Comparison of ENCODE assay signal across 15 cellular contexts in genomic region chr22:43118953-43119458, GRCh38. TPM values are rescaled to one million over a fixed set of nuclear protein-coding genes. Genes with fewer than 3 reads are reported as not detected.
DNase-seq lines count a peak whose midpoint lies in the region; ATAC-seq and TF ChIP-seq lines count a peak whose summit lies in the region.
"Had no signal": no experiment of that assay in that cellular context is flagged by ENCODE, and none has a peak within 500 bp of the region (broad histone marks: within the 10 kb centered on the region; RNA-seq: fewer than 3 reads in every experiment).

No MANE protein-coding gene starts in this region.

- TF ChIP-seq CTCF in BE2C (IDR thresholded peaks at IDR 0.05; ENCODE audit: low read depth, low read length) (no peak), SU-DHL-6 (IDR thresholded peaks at IDR 0.05; ENCODE audit: insufficient read depth, low read length, poor library complexity, severe bottlenecking) (no peak), omental fat pad (IDR thresholded peaks at IDR 0.05) (no peak), progenitor cell of endocrine pancreas (IDR thresholded peaks at IDR 0.05; ENCODE audit: unreplicated experiment) (no peak)

- H3K27me3 ChIP-seq in BE2C: no peaks in the 10 kb centered on the region; the same call in 1 of the 2 replicates
- H3K27me3 ChIP-seq in SU-DHL-6 (ENCODE audit: low read length): no peaks in the 10 kb centered on the region

- no peaks in the 10 kb centered on the region for H3K9me3 Mint-ChIP-seq in progenitor cell of endocrine pancreas (ENCODE audit: low read depth)

- H3K4me1 ChIP-seq in BE2C: 0 out of 2 replicates have a peak, but pooled peaks cover 2% of the 10 kb centered on the region
- H3K4me1 ChIP-seq: tibial nerve had no signal

- H3K4me1 Mint-ChIP-seq in progenitor cell of endocrine pancreas (ENCODE audit: low read depth): peaks cover 3% of the 10 kb centered on the region

- H3F3A ChIP-seq in SU-DHL-6 (ENCODE audit: insufficient read depth): no peaks in the 10 kb centered on the region

- peak; percentile 75 for DNase-seq in BE2C
- DNase-seq in GM19238 (ENCODE audit: insufficient read length, low spot score): peak; percentile 47
- DNase-seq in omental fat pad (ENCODE audit: low spot score): no peak
- no peak for DNase-seq in progenitor cell of endocrine pancreas (ENCODE audit: low spot score, unreplicated experiment)
- DNase-seq in iPS-NIHi7 (ENCODE audit: extremely low spot score): no peak
- no peak for DNase-seq in kidney glomerular epithelial cell (lab: John Stamatoyannopoulos, UW)
- DNase-seq: activated CD8-positive, alpha-beta memory T cell treated with anti-CD3 and anti-CD28 coated beads, Interleukin-2, amount 10 ng/mL, durations not matched to agents 7 days and 5 days; erythroblast; left cardiac atrium; NCI-H2227 treated with DMSO at 0.1 percent for 48 hours; T-helper 1 cell had no signal

- H3K9me2 ChIP-seq in SU-DHL-6 (replicated peaks; ENCODE audit: insufficient read depth, low read length): no peaks in the 10 kb centered on the region

- H4K20me1 ChIP-seq in SU-DHL-6 (ENCODE audit: low read depth, low read length): no peaks in the 10 kb centered on the region

- H3K27ac Mint-ChIP-seq in progenitor cell of endocrine pancreas: no peak overlapping the region
- H3K27ac Mint-ChIP-seq: activated CD8-positive, alpha-beta memory T cell treated with anti-CD3 and anti-CD28 coated beads, Interleukin-2, amount 10 ng/mL, durations not matched to agents 7 days and 5 days had no signal

- no peaks in the 10 kb centered on the region for H3K36me3 Mint-ChIP-seq in progenitor cell of endocrine pancreas (ENCODE audit: insufficient read depth)
- H3K36me3 Mint-ChIP-seq: activated CD8-positive, alpha-beta memory T cell treated with anti-CD3 and anti-CD28 coated beads, Interleukin-2, amount 10 ng/mL, durations not matched to agents 7 days and 5 days had no signal

- H3K36me3 ChIP-seq in BE2C: no peaks in the 10 kb centered on the region
- H3K36me3 ChIP-seq in SU-DHL-6 (ENCODE audit: low read length): no peaks in the 10 kb centered on the region

- H3K4me3 ChIP-seq in BE2C (ENCODE audit: low read depth, low read length) (no peak overlapping the region), SU-DHL-6 (ENCODE audit: insufficient read depth, low read length, poor library complexity, severe bottlenecking) (no peak overlapping the region)
- H3K4me3 ChIP-seq: GM23248, tibial nerve had no signal

- H3K9ac ChIP-seq in SU-DHL-6 (ENCODE audit: low read length): peak overlapping the region; percentile 13; the same call in 1 of the 2 replicates
- H3K9ac ChIP-seq: GM23248 had no signal

- peak overlapping the region; percentile 32 for H3K4me2 ChIP-seq in SU-DHL-6 (ENCODE audit: low read depth, low read length, poor library complexity, severe bottlenecking)

- H3K79me2 ChIP-seq in SU-DHL-6 (ENCODE audit: insufficient read depth, low read length): no peaks in the 10 kb centered on the region

- H3K9me3 ChIP-seq in BE2C (no peaks in the 10 kb centered on the region), SU-DHL-6 (ENCODE audit: insufficient read depth, low read length) (no peaks in the 10 kb centered on the region)
- H3K9me3 ChIP-seq: tibial nerve had no signal

- no peak overlapping the region for H3K4me3 Mint-ChIP-seq in progenitor cell of endocrine pancreas (ENCODE audit: low read depth)
- H3K4me3 Mint-ChIP-seq: activated CD8-positive, alpha-beta memory T cell treated with anti-CD3 and anti-CD28 coated beads, Interleukin-2, amount 10 ng/mL, durations not matched to agents 7 days and 5 days had no signal

- peaks cover 4% of the 10 kb centered on the region for H3K27me3 Mint-ChIP-seq in progenitor cell of endocrine pancreas
- H3K27me3 Mint-ChIP-seq: activated CD8-positive, alpha-beta memory T cell treated with anti-CD3 and anti-CD28 coated beads, Interleukin-2, amount 10 ng/mL, durations not matched to agents 7 days and 5 days had no signal

- peak overlapping the region; percentile 25; the same call in 1 of the 2 replicates for H3K27ac ChIP-seq in SU-DHL-6 (ENCODE audit: low read depth, low read length)
- H3K27ac ChIP-seq: GM23248, tibial nerve had no signal

- no peak overlapping the region for H2AFZ ChIP-seq in SU-DHL-6 (ENCODE audit: low read depth, low read length, severe bottlenecking)
- H2AFZ ChIP-seq: GM23248 had no signal

- ATAC-seq in HG02943 (IDR thresholded peaks at IDR 0.05; ENCODE audit: low read depth, unreplicated experiment) (peak; percentile 59), omental fat pad (ENCODE audit: low FRiP score) (no peak)
- ATAC-seq: activated CD8-positive, alpha-beta memory T cell treated with anti-CD3 and anti-CD28 coated beads, Interleukin-2, amount 10 ng/mL, durations not matched to agents 7 days and 5 days had no signal

RNA-seq across cellular contexts. Expression of gene BIK, which starts 8.5 kb away (rescaled TPM):
- 1.7 TPM for polyA plus RNA-seq in BE2C (2012; ENCODE audit: insufficient read depth, insufficient read length, low read depth)
- total RNA-seq in omental fat pad: 1 to 10 TPM in 1 of 4 donors, under 1 TPM in 1, not detected in 2; 0.93 to 1.7 TPM
- 1.7 and 1.9 TPM in 2 replicates for total RNA-seq in progenitor cell of endocrine pancreas
- total RNA-seq: GM23248, left cardiac atrium, tibial nerve had no signal
- polyA plus RNA-seq: GM23248 had no signal

RNA-seq across cellular contexts. Expression of gene MCAT, which starts 24.2 kb away (rescaled TPM):
- polyA plus RNA-seq in BE2C (2012; ENCODE audit: insufficient read depth, insufficient read length, low read depth): 83.2 TPM
- total RNA-seq in omental fat pad: 10 to 100 TPM; 19.3 to 28.6 (median 25.2) TPM
- 20.4 and 24.0 TPM in 2 replicates for total RNA-seq in progenitor cell of endocrine pancreas

RNA-seq across cellular contexts. Expression of gene TTLL1, which starts 29.8 kb away (rescaled TPM):
- polyA plus RNA-seq in BE2C (2012; ENCODE audit: insufficient read depth, insufficient read length, low read depth): 12.1 TPM
- total RNA-seq in omental fat pad (1 to 10 TPM; 2.2 to 5.3 (median 3.6) TPM), progenitor cell of endocrine pancreas (11.9 and 12.4 TPM in 2 replicates)

RNA-seq across cellular contexts. Expression of gene TSPO, which starts 32.4 kb away (rescaled TPM):
- polyA plus RNA-seq in BE2C (2012; ENCODE audit: insufficient read depth, insufficient read length, low read depth): 153 TPM
- total RNA-seq in omental fat pad (100 to 1,000 TPM; 370 to 615 (median 577) TPM), progenitor cell of endocrine pancreas (0.79 and 1.2 TPM in 2 replicates)

Comparison
In these comparisons a context has a peak if more than half of its experiments do, and no peak if none do; other contexts are left out.
1. DNase-seq: peak in BE2C (single experiment) and GM19238 (single experiment); none in omental fat pad (single experiment), progenitor cell of endocrine pancreas (single experiment), iPS-NIHi7 (single experiment) and kidney glomerular epithelial cell (single experiment).